Comparison of ENCODE assay signal across 11 cellular contexts in genomic region chr17:80980397-80981061, GRCh38. TPM values are rescaled to one million over a fixed set of nuclear protein-coding genes. Genes with fewer than 3 reads are reported as not detected.
DNase-seq lines count a peak whose midpoint lies in the region; ATAC-seq and TF ChIP-seq lines count a peak whose summit lies in the region.
"Had no signal": no experiment of that assay in that cellular context is flagged by ENCODE, and none has a peak within 500 bp of the region (broad histone marks: within the 10 kb centered on the region; RNA-seq: fewer than 3 reads in every experiment).

No MANE protein-coding gene starts in this region.

- peak; percentile 67 for DNase-seq in stimulated activated CD4-positive, alpha-beta T cell treated with anti-CD3 and anti-CD28 coated beads, Interleukin-2, amount 100 ng/mL, for 4 hours (ENCODE audit: low read depth)
- DNase-seq in stimulated activated CD4-positive, alpha-beta T cell treated with anti-CD3 and anti-CD28 coated beads, Interleukin-2, amount 100 ng/mL, for 48 hours, result no peak
- DNase-seq in activated T-helper 1 cell treated with anti-CD3 and anti-CD28 coated beads, Interleukin-12 subunit alpha, Interleukin-12 subunit beta, Interleukin-2, Interleukin-4 antibody, amounts not matched to agents 30 ng/mL and 10 ng/mL and 1 ng/mL, durations not matched to agents 14 hours and 24 hours and 36 hours (ENCODE audit: low spot score), result no peak
- DNase-seq in immature natural killer cell (no peak), type B pancreatic cell (ENCODE audit: extremely low spot score, unreplicated experiment) (no peak), KG1 (lab: John Stamatoyannopoulos, UW) (no peak), upper lobe of right lung (no peak)
- DNase-seq: NCI-H748 treated with DMSO at 0.1 percent for 48 hours, stomach had no signal

- peaks cover 1% of the 10 kb centered on the region for H3K36me3 Mint-ChIP-seq in activated T-helper 1 cell treated with anti-CD3 and anti-CD28 coated beads, Interleukin-12 subunit alpha, Interleukin-12 subunit beta, Interleukin-2, Interleukin-4 antibody, amounts not matched to agents 30 ng/mL and 10 ng/mL and 1 ng/mL, durations not matched to agents 14 hours and 24 hours and 36 hours (ENCODE audit: low read depth)
- H3K36me3 Mint-ChIP-seq in immature natural killer cell, result no peaks in the 10 kb centered on the region
- no peaks in the 10 kb centered on the region for H3K36me3 Mint-ChIP-seq in type B pancreatic cell

- intact Hi-C loops in activated T-helper 1 cell treated with anti-CD3 and anti-CD28 coated beads, Interleukin-12 subunit alpha, Interleukin-12 subunit beta, Interleukin-2, Interleukin-4 antibody, amounts not matched to agents 30 ng/mL and 10 ng/mL and 1 ng/mL, durations not matched to agents 14 hours and 24 hours and 36 hours (cut with micrococcal nuclease), result loop anchor here (1.0 to 10.0 kb wide), 4 partner anchors 89 to 553 kb away; no protein-coding TSS in a partner anchor
- intact Hi-C loops in upper lobe of right lung (cut with DNase I), result loop anchor here (5.0 kb wide), 1 partner anchor 548 kb away; no protein-coding TSS in a partner anchor

- H3K27me3 ChIP-seq in upper lobe of right lung, result peaks cover 9% of the 10 kb centered on the region

- peaks cover 9% of the 10 kb centered on the region for H3K4me1 ChIP-seq in upper lobe of right lung

- H3K4me1 Mint-ChIP-seq in activated T-helper 1 cell treated with anti-CD3 and anti-CD28 coated beads, Interleukin-12 subunit alpha, Interleukin-12 subunit beta, Interleukin-2, Interleukin-4 antibody, amounts not matched to agents 30 ng/mL and 10 ng/mL and 1 ng/mL, durations not matched to agents 14 hours and 24 hours and 36 hours (ENCODE audit: low read depth), result peaks cover 11% of the 10 kb centered on the region
- peaks cover 2 to 6% of the 10 kb centered on the region in 2 donors for H3K4me1 Mint-ChIP-seq in immature natural killer cell
- H3K4me1 Mint-ChIP-seq in type B pancreatic cell (ENCODE audit: unreplicated experiment), result peaks cover 4% of the 10 kb centered on the region

- no peaks in the 10 kb centered on the region for H3K9me3 ChIP-seq in upper lobe of right lung
- H3K9me3 ChIP-seq: stomach had no signal

- H3K36me3 ChIP-seq in upper lobe of right lung, result no peaks in the 10 kb centered on the region
- H3K36me3 ChIP-seq: stomach had no signal

- H3K4me3 ChIP-seq in upper lobe of right lung, result no peak overlapping the region

- no peak overlapping the region for H3K27ac ChIP-seq in upper lobe of right lung
- H3K27ac ChIP-seq: HL-60, stomach had no signal

- H3K9me3 Mint-ChIP-seq in activated T-helper 1 cell treated with anti-CD3 and anti-CD28 coated beads, Interleukin-12 subunit alpha, Interleukin-12 subunit beta, Interleukin-2, Interleukin-4 antibody, amounts not matched to agents 30 ng/mL and 10 ng/mL and 1 ng/mL, durations not matched to agents 14 hours and 24 hours and 36 hours, result peaks cover 5% of the 10 kb centered on the region
- H3K9me3 Mint-ChIP-seq in immature natural killer cell, result no peaks in the 10 kb centered on the region
- no peaks in the 10 kb centered on the region for H3K9me3 Mint-ChIP-seq in type B pancreatic cell

- TF ChIP-seq CTCF in type B pancreatic cell (conservative IDR thresholded peaks at IDR 0.05) (no peak), upper lobe of right lung (IDR thresholded peaks at IDR 0.05) (no peak)

- H3K27ac Mint-ChIP-seq in activated T-helper 1 cell treated with anti-CD3 and anti-CD28 coated beads, Interleukin-12 subunit alpha, Interleukin-12 subunit beta, Interleukin-2, Interleukin-4 antibody, amounts not matched to agents 30 ng/mL and 10 ng/mL and 1 ng/mL, durations not matched to agents 14 hours and 24 hours and 36 hours, result peak overlapping the region; percentile 72
- H3K27ac Mint-ChIP-seq in immature natural killer cell (peak overlapping the region in 1 of 6 donors; percentile 71), type B pancreatic cell (no peak overlapping the region)

- H3K4me3 Mint-ChIP-seq in activated T-helper 1 cell treated with anti-CD3 and anti-CD28 coated beads, Interleukin-12 subunit alpha, Interleukin-12 subunit beta, Interleukin-2, Interleukin-4 antibody, amounts not matched to agents 30 ng/mL and 10 ng/mL and 1 ng/mL, durations not matched to agents 14 hours and 24 hours and 36 hours, result peak overlapping the region; percentile 12
- H3K4me3 Mint-ChIP-seq in immature natural killer cell, result peak overlapping the region in 4 of 5 donors; percentile 26 to 57 (median 32)
- peak overlapping the region; percentile 58 for H3K4me3 Mint-ChIP-seq in type B pancreatic cell

- peaks cover 9% of the 10 kb centered on the region for H3K27me3 Mint-ChIP-seq in activated T-helper 1 cell treated with anti-CD3 and anti-CD28 coated beads, Interleukin-12 subunit alpha, Interleukin-12 subunit beta, Interleukin-2, Interleukin-4 antibody, amounts not matched to agents 30 ng/mL and 10 ng/mL and 1 ng/mL, durations not matched to agents 14 hours and 24 hours and 36 hours (ENCODE audit: insufficient read depth)
- H3K27me3 Mint-ChIP-seq in immature natural killer cell (ENCODE audit: low read depth in 3 of 3) (peaks cover 0 to 10% (median 5%) of the 10 kb centered on the region in 3 donors), type B pancreatic cell (peaks cover 29% of the 10 kb centered on the region)

- ATAC-seq in GM21825 (IDR thresholded peaks at IDR 0.05; ENCODE audit: unreplicated experiment) (no peak), upper lobe of right lung (no peak)

RNA-seq across cellular contexts. Expression of gene CHMP6, which starts 11.1 kb away (rescaled TPM):
- total RNA-seq in activated T-helper 1 cell treated with anti-CD3 and anti-CD28 coated beads, Interleukin-12 subunit alpha, Interleukin-12 subunit beta, Interleukin-2, Interleukin-4 antibody, amounts not matched to agents 30 ng/mL and 10 ng/mL and 1 ng/mL, durations not matched to agents 14 hours and 24 hours and 36 hours, result 36.6 and 43.5 TPM in 2 replicates
- polyA plus RNA-seq in immature natural killer cell, result 10 to 100 TPM; 67.7 to 71.4 (median 70.2) TPM
- total RNA-seq in type B pancreatic cell (ENCODE audit: low replicate concordance), result 29.1 and 33.4 TPM in 2 replicates
- 29.9 TPM for total RNA-seq in upper lobe of right lung

RNA-seq across cellular contexts. Expression of gene BAIAP2, which starts 54.4 kb away (rescaled TPM):
- total RNA-seq in activated T-helper 1 cell treated with anti-CD3 and anti-CD28 coated beads, Interleukin-12 subunit alpha, Interleukin-12 subunit beta, Interleukin-2, Interleukin-4 antibody, amounts not matched to agents 30 ng/mL and 10 ng/mL and 1 ng/mL, durations not matched to agents 14 hours and 24 hours and 36 hours, result 4.3 and 5.8 TPM in 2 replicates
- 1 to 10 TPM; 1.1 to 5.1 (median 4.7) TPM for polyA plus RNA-seq in immature natural killer cell
- 62.7 and 120 TPM in 2 replicates for total RNA-seq in type B pancreatic cell (ENCODE audit: low replicate concordance)
- 139 TPM for total RNA-seq in upper lobe of right lung
